9 cellular contexts compared by ENCODE assay signal in the genomic region with DNA sequence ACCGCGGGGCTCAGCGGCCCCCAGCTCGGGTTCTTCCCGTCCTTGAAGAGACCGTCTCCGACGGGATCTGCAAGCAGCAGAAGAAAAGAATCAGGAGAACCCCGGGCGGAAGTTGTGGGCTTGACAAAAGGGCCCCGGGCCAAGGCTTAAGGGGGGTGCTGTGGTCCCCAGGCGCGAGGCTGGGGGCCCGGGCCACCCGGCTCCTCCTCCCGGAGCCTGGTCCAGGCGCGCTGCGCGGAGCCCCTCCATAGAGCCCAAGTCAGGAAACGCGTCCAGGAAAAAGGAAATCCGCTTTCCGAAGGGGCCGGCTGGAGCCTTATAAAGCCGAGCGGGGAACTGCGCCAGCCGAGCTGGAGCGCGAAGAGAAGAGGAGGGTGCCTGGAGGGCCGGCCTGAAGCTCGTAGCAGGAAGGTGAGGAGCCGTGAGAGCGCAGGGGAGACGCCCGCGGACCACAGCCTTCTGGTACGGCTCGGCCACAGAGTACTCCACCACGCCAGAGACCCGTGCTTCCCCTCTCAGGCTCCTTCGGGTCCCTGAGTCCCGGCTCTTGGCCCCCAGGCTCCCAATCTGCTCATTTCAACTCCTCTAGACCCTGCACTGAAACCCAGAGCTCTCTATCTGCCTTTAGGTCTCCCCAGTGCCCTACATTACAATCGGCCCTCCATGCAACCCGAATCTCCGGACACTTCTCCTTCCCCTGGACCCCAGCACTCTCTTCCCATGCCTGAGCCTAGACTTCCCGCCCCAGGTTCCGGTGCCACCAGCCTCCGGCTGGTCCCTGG. TPM values are rescaled to one million over a fixed set of nuclear protein-coding genes. Genes with fewer than 3 reads are reported as not detected.
DNase-seq lines count a peak whose midpoint lies in the region; ATAC-seq and TF ChIP-seq lines count a peak whose summit lies in the region.
"Had no signal": no experiment of that assay in that cellular context is flagged by ENCODE, and none has a peak within 500 bp of the region (broad histone marks: within the 10 kb centered on the region; RNA-seq: fewer than 3 reads in every experiment).

No MANE protein-coding gene starts in this region.

- no peaks in the 10 kb centered on the region for H3K9me3 Mint-ChIP-seq in activated CD4-positive, alpha-beta T cell treated with anti-CD3 and anti-CD28 coated beads, Interleukin-2, amount 10 ng/mL, durations not matched to agents 7 days and 5 days
- H3K9me3 Mint-ChIP-seq in stimulated activated effector memory CD8-positive, alpha-beta T cell treated with anti-CD3 and anti-CD28 coated beads, Interleukin-12 subunit alpha, Interleukin-12 subunit beta, amount 100 ng/mL, for 72 hours = no peaks in the 10 kb centered on the region
- no peaks in the 10 kb centered on the region for H3K9me3 Mint-ChIP-seq in immature natural killer cell

- no peaks in the 10 kb centered on the region for H3K9me3 ChIP-seq in heart right ventricle
- H3K9me3 ChIP-seq: SJSA1 had no signal

- POLR2A ChIA-PET in activated CD4-positive, alpha-beta T cell treated with anti-CD3 and anti-CD28 coated beads, Interleukin-2, amount 10 ng/mL, durations not matched to agents 7 days and 5 days (lab: Charles Lee) = no interaction called here

- no peak overlapping the region for H3K27ac Mint-ChIP-seq in activated CD4-positive, alpha-beta T cell treated with anti-CD3 and anti-CD28 coated beads, Interleukin-2, amount 10 ng/mL, durations not matched to agents 7 days and 5 days
- H3K27ac Mint-ChIP-seq in stimulated activated effector memory CD8-positive, alpha-beta T cell treated with anti-CD3 and anti-CD28 coated beads, Interleukin-12 subunit alpha, Interleukin-12 subunit beta, amount 100 ng/mL, for 72 hours = no peak overlapping the region
- H3K27ac Mint-ChIP-seq in immature natural killer cell = no peak overlapping the region

- H3K4me1 Mint-ChIP-seq in activated CD4-positive, alpha-beta T cell treated with anti-CD3 and anti-CD28 coated beads, Interleukin-2, amount 10 ng/mL, durations not matched to agents 7 days and 5 days = peaks cover 18% of the 10 kb centered on the region
- peaks cover 35% of the 10 kb centered on the region for H3K4me1 Mint-ChIP-seq in stimulated activated effector memory CD8-positive, alpha-beta T cell treated with anti-CD3 and anti-CD28 coated beads, Interleukin-12 subunit alpha, Interleukin-12 subunit beta, amount 100 ng/mL, for 72 hours
- peaks cover 7 to 18% of the 10 kb centered on the region in 2 donors for H3K4me1 Mint-ChIP-seq in immature natural killer cell

- peak overlapping the region; percentile 17 for H3K4me3 Mint-ChIP-seq in activated CD4-positive, alpha-beta T cell treated with anti-CD3 and anti-CD28 coated beads, Interleukin-2, amount 10 ng/mL, durations not matched to agents 7 days and 5 days
- peak overlapping the region; percentile 27 for H3K4me3 Mint-ChIP-seq in stimulated activated effector memory CD8-positive, alpha-beta T cell treated with anti-CD3 and anti-CD28 coated beads, Interleukin-12 subunit alpha, Interleukin-12 subunit beta, amount 100 ng/mL, for 72 hours
- peak overlapping the region in 1 of 5 donors; percentile 57 for H3K4me3 Mint-ChIP-seq in immature natural killer cell

- H3K36me3 Mint-ChIP-seq in activated CD4-positive, alpha-beta T cell treated with anti-CD3 and anti-CD28 coated beads, Interleukin-2, amount 10 ng/mL, durations not matched to agents 7 days and 5 days (ENCODE audit: low read depth) = peaks cover 1% of the 10 kb centered on the region
- H3K36me3 Mint-ChIP-seq in stimulated activated effector memory CD8-positive, alpha-beta T cell treated with anti-CD3 and anti-CD28 coated beads, Interleukin-12 subunit alpha, Interleukin-12 subunit beta, amount 100 ng/mL, for 72 hours = peaks cover 6% of the 10 kb centered on the region
- no peaks in the 10 kb centered on the region for H3K36me3 Mint-ChIP-seq in immature natural killer cell

- H3K4me3 ChIP-seq in heart right ventricle = peak overlapping the region in 9 of 10 donors; percentile 7 to 36 (median 28)
- H3K4me3 ChIP-seq: SJSA1 had no signal

- peaks cover 63 to 100% (median 99%) of the 10 kb centered on the region in 7 donors for H3K27me3 ChIP-seq in heart right ventricle

- 1% methylated on average over 50 of the region's 50 CpGs for WGBS in heart right ventricle, 2 donors

- no peak overlapping the region for H3K27ac ChIP-seq in heart right ventricle
- H3K27ac ChIP-seq: SJSA1 had no signal

- peaks cover 83% of the 10 kb centered on the region for H3K27me3 Mint-ChIP-seq in activated CD4-positive, alpha-beta T cell treated with anti-CD3 and anti-CD28 coated beads, Interleukin-2, amount 10 ng/mL, durations not matched to agents 7 days and 5 days
- peaks cover 15 to 42% (median 33%) of the 10 kb centered on the region in 3 donors for H3K27me3 Mint-ChIP-seq in immature natural killer cell (ENCODE audit: low read depth in 3 of 3)

- no peak for TF ChIP-seq CTCF in heart right ventricle (IDR thresholded peaks at IDR 0.05)

- ATAC-seq in heart right ventricle (peak; percentile 18 to 87 (median 70)), HG03039 (IDR thresholded peaks at IDR 0.05; ENCODE audit: unreplicated experiment) (no peak)
- no peak for ATAC-seq in stimulated activated effector memory CD8-positive, alpha-beta T cell treated with anti-CD3 and anti-CD28 coated beads, Interleukin-12 subunit alpha, Interleukin-12 subunit beta, amount 100 ng/mL, for 72 hours

- peaks cover 10 to 56% (median 42%) of the 10 kb centered on the region in 9 donors for H3K4me1 ChIP-seq in heart right ventricle

- no peak for DNase-seq in activated CD4-positive, alpha-beta T cell treated with anti-CD3 and anti-CD28 coated beads, Interleukin-2, amount 10 ng/mL, durations not matched to agents 7 days and 5 days
- DNase-seq in activated CD4-positive, alpha-beta T cell treated with anti-CD3 and anti-CD28 coated beads, Interleukin-2, amount 50 U/mL, for 4 hours = no peak
- DNase-seq in NCI-H526 (lab: John Stamatoyannopoulos, UW) (peak; percentile 63 to 78), heart right ventricle (peak in 1 of 2 donors; percentile 67), SKM-1 (lab: John Stamatoyannopoulos, UW; ENCODE audit: unreplicated experiment) (no peak), immature natural killer cell (no peak)
- DNase-seq in stimulated activated effector memory CD8-positive, alpha-beta T cell treated with anti-CD3 and anti-CD28 coated beads, Interleukin-12 subunit alpha, Interleukin-12 subunit beta, amount 100 ng/mL, for 72 hours (ENCODE audit: low spot score in 2 of 2) = no peak

- intact Hi-C loops in heart right ventricle (cut with DNase I) = no loop called here

- CTCF ChIA-PET in activated CD4-positive, alpha-beta T cell treated with anti-CD3 and anti-CD28 coated beads, Interleukin-2, amount 10 ng/mL, durations not matched to agents 7 days and 5 days (lab: Charles Lee) = interaction anchor here (2.2 kb wide), 1 partner anchor 74 kb away, joined by 9 read pairs; no protein-coding TSS in a partner anchor

- H3K36me3 ChIP-seq in heart right ventricle = no peaks in the 10 kb centered on the region
- H3K36me3 ChIP-seq: SJSA1 had no signal

RNA-seq across cellular contexts. Expression of gene FEV, which starts 0.6 kb away (rescaled TPM):
- total RNA-seq in activated CD4-positive, alpha-beta T cell treated with anti-CD3 and anti-CD28 coated beads, Interleukin-2, amount 10 ng/mL, durations not matched to agents 7 days and 5 days = not detected
- not detected for total RNA-seq in heart right ventricle
- polyA plus RNA-seq in heart right ventricle (not detected), immature natural killer cell (not detected)
- total RNA-seq: SJSA1 had no signal

RNA-seq across cellular contexts. Expression of gene CRYBA2, which starts 8.8 kb away (rescaled TPM):
- not detected for total RNA-seq in activated CD4-positive, alpha-beta T cell treated with anti-CD3 and anti-CD28 coated beads, Interleukin-2, amount 10 ng/mL, durations not matched to agents 7 days and 5 days
- total RNA-seq in heart right ventricle = not detected
- not detected for polyA plus RNA-seq in heart right ventricle
- not detected for polyA plus RNA-seq in immature natural killer cell
- total RNA-seq: SJSA1 had no signal

RNA-seq across cellular contexts. Expression of gene CDK5R2, which starts 25.0 kb away (rescaled TPM):
- not detected for total RNA-seq in activated CD4-positive, alpha-beta T cell treated with anti-CD3 and anti-CD28 coated beads, Interleukin-2, amount 10 ng/mL, durations not matched to agents 7 days and 5 days
- total RNA-seq in heart right ventricle = under 1 TPM in 1 of 10 donors, not detected in 9; 0.09 TPM
- polyA plus RNA-seq in heart right ventricle (not detected), immature natural killer cell (not detected)
- total RNA-seq: SJSA1 had no signal

RNA-seq across cellular contexts. Expression of gene CFAP65, which starts 56.9 kb away (rescaled TPM):
- total RNA-seq in activated CD4-positive, alpha-beta T cell treated with anti-CD3 and anti-CD28 coated beads, Interleukin-2, amount 10 ng/mL, durations not matched to agents 7 days and 5 days = not detected
- total RNA-seq in heart right ventricle = not detected
- not detected for polyA plus RNA-seq in heart right ventricle
- polyA plus RNA-seq in immature natural killer cell = not detected
- total RNA-seq: SJSA1 had no signal

Comparison
In these comparisons a context has a peak if more than half of its experiments do, and no peak if none do; other contexts are left out.
1. DNase-seq: peak in NCI-H526 (2 of 2); none in activated CD4-positive, alpha-beta T cell treated with anti-CD3 and anti-CD28 coated beads, Interleukin-2, amount 10 ng/mL, durations not matched to agents 7 days and 5 days (single experiment), activated CD4-positive, alpha-beta T cell treated with anti-CD3 and anti-CD28 coated beads, Interleukin-2, amount 50 U/mL, for 4 hours (0 of 2), stimulated activated effector memory CD8-positive, alpha-beta T cell treated with anti-CD3 and anti-CD28 coated beads, Interleukin-12 subunit alpha, Interleukin-12 subunit beta, amount 100 ng/mL, for 72 hours (0 of 2), SKM-1 (single experiment) and immature natural killer cell (0 of 3).
2. ATAC-seq: peak in heart right ventricle (8 of 8); none in stimulated activated effector memory CD8-positive, alpha-beta T cell treated with anti-CD3 and anti-CD28 coated beads, Interleukin-12 subunit alpha, Interleukin-12 subunit beta, amount 100 ng/mL, for 72 hours (single experiment) and HG03039 (single experiment).